23 cellular contexts compared by ENCODE assay signal in genomic region chr6:79450984-79451383, GRCh38.
"Had no signal": no experiment of that assay in that cellular context is flagged by ENCODE, and none has a peak within 500 bp of the region (broad histone marks: within the 10 kb centered on the region; RNA-seq: fewer than 3 reads in every experiment).

No MANE protein-coding gene starts in this region.

- H3K4me1 ChIP-seq: ascending aorta, body of pancreas, SJSA1 had no signal

- H3K36me3 ChIP-seq: ascending aorta, SJSA1 had no signal

- H3K27me3 ChIP-seq: ascending aorta, body of pancreas, SJSA1 had no signal

- DNase-seq: activated CD4-positive, alpha-beta T cell treated with anti-CD3 and anti-CD28 coated beads for 1 hour; activated CD4-positive, alpha-beta T cell treated with anti-CD3 and anti-CD28 coated beads, Interleukin-2, amount 10 ng/mL, durations not matched to agents 24 days and 14 days; activated CD4-positive, alpha-beta T cell treated with anti-CD3 and anti-CD28 coated beads, Interleukin-2, amount 50 U/mL, for 48 hours; activated CD8-positive, alpha-beta memory T cell treated with anti-CD3 and anti-CD28 coated beads, Interleukin-2, amount 10 ng/mL, durations not matched to agents 7 days and 5 days; activated effector memory CD4-positive, alpha-beta T cell treated with anti-CD3 and anti-CD28 coated beads, Interleukin-2, amount 50 U/mL, for 16 hours; activated naive CD4-positive, alpha-beta T cell treated with Interleukin-2 at 50 U/mL for 16 hours; activated naive CD8-positive, alpha-beta T cell treated with anti-CD3 and anti-CD28 coated beads, Interleukin-2, amount 50 U/mL, for 24 hours; activated T-cell treated with anti-CD3 and anti-CD28 coated beads, Interleukin-2, amount 50 U/mL, for 24 hours; amniotic stem cell; body of pancreas; central memory CD4-positive, alpha-beta T cell; KG1; NCI-H1092; NCI-H1417; NCI-H1930; NCI-H345; NCI-H524; PC-3; SHP77 had no signal

- ATAC-seq: activated CD8-positive, alpha-beta memory T cell treated with anti-CD3 and anti-CD28 coated beads, Interleukin-2, amount 10 ng/mL, durations not matched to agents 7 days and 5 days; activated naive CD4-positive, alpha-beta T cell treated with anti-CD3 and anti-CD28 coated beads, Interleukin-2, amount 50 U/mL, for 72 hours; activated naive CD8-positive, alpha-beta T cell treated with anti-CD3 and anti-CD28 coated beads, Interleukin-2, amount 50 U/mL, for 24 hours; body of pancreas; PC-3; SK-N-SH treated with all-trans-retinoic acid at 6 μM for 48 hours had no signal

- H3K9me3 ChIP-seq: ascending aorta, body of pancreas, SJSA1 had no signal

- H3K4me3 ChIP-seq: ascending aorta, body of pancreas, SJSA1 had no signal

- H3K27ac ChIP-seq: ascending aorta, body of pancreas, SJSA1 had no signal
